24 cellular contexts compared by ENCODE assay signal in genomic region chr7:96734343-96734742, GRCh38. TPM values are rescaled to one million over a fixed set of nuclear protein-coding genes. Genes with fewer than 3 reads are reported as not detected.
DNase-seq lines count a peak whose midpoint lies in the region; ATAC-seq and TF ChIP-seq lines count a peak whose summit lies in the region.
"Had no signal": no experiment of that assay in that cellular context is flagged by ENCODE, and none has a peak within 500 bp of the region (broad histone marks: within the 10 kb centered on the region; RNA-seq: fewer than 3 reads in every experiment).

No MANE protein-coding gene starts in this region.

- H4K20me1 ChIP-seq in PC-3 (ENCODE audit: low read length): no peaks in the 10 kb centered on the region
- H4K20me1 ChIP-seq: BLaER1 treated with 17β-estradiol and CSF1 and Interleukin-3, amounts not matched to agents 10 nM and 100 nM had no signal

- peak; percentile 44 for DNase-seq in NCI-H1436 treated with DMSO at 0.1 percent for 48 hours (lab: John Stamatoyannopoulos, UW)
- DNase-seq in NCI-H1436 (lab: John Stamatoyannopoulos, UW): no peak
- DNase-seq in PC-3: no peak
- peak; percentile 9 to 43 for DNase-seq in foreskin keratinocyte
- DNase-seq in globus pallidus (ENCODE audit: low spot score): no peak
- no peak for DNase-seq in GM03348 (ENCODE audit: low spot score)
- DNase-seq in HT-29 (ENCODE audit: low spot score): no peak
- DNase-seq: 8988T; Caco-2; CD4-positive, alpha-beta memory T cell; HCEC 1CT; IMR-90; NCI-H146; NCI-H2029; NCI-H2171; NCI-H446; NK-92 treated with Interleukin-12 subunit alpha and Interleukin-12 subunit beta, amount 100 ng/mL, for 24 hours; Peyer's patch; SJCRH30; T-helper 1 cell had no signal

- peak; percentile 43; the same call in 1 of the 2 replicates for ATAC-seq in PC-3
- ATAC-seq in foreskin keratinocyte: peak; percentile 69
- ATAC-seq in HG02763 (IDR thresholded peaks at IDR 0.05; ENCODE audit: unreplicated experiment): no peak
- ATAC-seq: GM23338 had no signal

- no TSS peak for BruUV-seq in PC-3 (replicated peaks; lab: Mats Ljungman, UMichigan)

- no peaks in the 10 kb centered on the region for H3K36me3 ChIP-seq in PC-3 (ENCODE audit: low read depth, low read length)
- H3K36me3 ChIP-seq: BLaER1 treated with 17β-estradiol and CSF1 and Interleukin-3, amounts not matched to agents 10 nM and 100 nM; Peyer's patch; SJCRH30 had no signal

- no peaks in the 10 kb centered on the region for H3K9me3 ChIP-seq in PC-3 (ENCODE audit: low read length)
- H3K9me3 ChIP-seq: BLaER1 treated with 17β-estradiol and CSF1 and Interleukin-3, amounts not matched to agents 10 nM and 100 nM; Caco-2; Peyer's patch; SJCRH30 had no signal

- H3K4me1 ChIP-seq in PC-3 (ENCODE audit: insufficient read depth, low read length) (peaks cover 16% of the 10 kb centered on the region), foreskin keratinocyte (peaks cover 12% of the 10 kb centered on the region)
- H3K4me1 ChIP-seq: BLaER1 treated with 17β-estradiol and CSF1 and Interleukin-3, amounts not matched to agents 10 nM and 100 nM; Caco-2; Peyer's patch; SJCRH30 had no signal

- intact Hi-C loops in PC-3 (cut with micrococcal nuclease): no loop called here

- H3K4me2 ChIP-seq in PC-3 (ENCODE audit: low read length): no peak overlapping the region
- H3K4me2 ChIP-seq: BLaER1 treated with 17β-estradiol and CSF1 and Interleukin-3, amounts not matched to agents 10 nM and 100 nM; GM23338; KMS-11 had no signal

- no peak overlapping the region for H3K27ac ChIP-seq in PC-3 (ENCODE audit: low read length)
- no peak overlapping the region for H3K27ac ChIP-seq in foreskin keratinocyte
- H3K27ac ChIP-seq: BLaER1 treated with 17β-estradiol and CSF1 and Interleukin-3, amounts not matched to agents 10 nM and 100 nM; KMS-11; Peyer's patch; SJCRH30 had no signal

- no peak overlapping the region for H3K9ac ChIP-seq in PC-3 (ENCODE audit: low read length)
- H3K9ac ChIP-seq: BLaER1 treated with 17β-estradiol and CSF1 and Interleukin-3, amounts not matched to agents 10 nM and 100 nM; KMS-11 had no signal

- CTCF ChIA-PET in PC-3 (lab: Charles Lee): no interaction called here

- H3K9me2 ChIP-seq in PC-3 (replicated peaks; ENCODE audit: low read length): no peaks in the 10 kb centered on the region

- H3K79me2 ChIP-seq in PC-3 (ENCODE audit: low read length): no peaks in the 10 kb centered on the region

- H3K27me3 ChIP-seq in PC-3 (ENCODE audit: low read length) (no peaks in the 10 kb centered on the region), foreskin keratinocyte (peaks cover 3% of the 10 kb centered on the region)
- H3K27me3 ChIP-seq: BLaER1 treated with 17β-estradiol and CSF1 and Interleukin-3, amounts not matched to agents 10 nM and 100 nM; Peyer's patch; SJCRH30 had no signal

- no peak overlapping the region for H3K4me3 ChIP-seq in PC-3 (ENCODE audit: low read length)
- H3K4me3 ChIP-seq: BLaER1 treated with 17β-estradiol and CSF1 and Interleukin-3, amounts not matched to agents 10 nM and 100 nM; GM23338; Peyer's patch; SJCRH30 had no signal

- POLR2A ChIA-PET in PC-3 (lab: Charles Lee; ENCODE audit: unreplicated experiment): no interaction called here

- no peaks in the 10 kb centered on the region for H3F3A ChIP-seq in PC-3 (ENCODE audit: low read length, unreplicated experiment)

- H2AFZ ChIP-seq in PC-3 (ENCODE audit: low read length): no peak overlapping the region
- H2AFZ ChIP-seq: GM23338 had no signal

- no peak for TF ChIP-seq CTCF in PC-3 (conservative IDR thresholded peaks at IDR 0.05; ENCODE audit: low read depth, low read length)
- no peak for TF ChIP-seq CTCF in foreskin keratinocyte (conservative IDR thresholded peaks at IDR 0.05)

RNA-seq across cellular contexts. Expression of gene SEM1, which starts 24.7 kb away (rescaled TPM):
- total RNA-seq in PC-3 (2014; rRNA removed) (263 and 292 TPM in 2 replicates), foreskin keratinocyte (157 and 207 TPM in 2 replicates)
- 394 and 436 TPM in 2 replicates for polyA plus RNA-seq in foreskin keratinocyte
- 144 TPM in 2 replicates for total RNA-seq in HT-29 (2014; rRNA removed; shearing (Covaris generic))

Comparison
In these comparisons a context has a peak if more than half of its experiments do, and no peak if none do; other contexts are left out.
1. DNase-seq: peak in NCI-H1436 treated with DMSO at 0.1 percent for 48 hours (single experiment) and foreskin keratinocyte (2 of 2); none in NCI-H1436 (single experiment), PC-3 (single experiment), globus pallidus (single experiment), GM03348 (single experiment) and HT-29 (single experiment).